ENCODE assay signal across 1 cellular context in the genomic region with DNA sequence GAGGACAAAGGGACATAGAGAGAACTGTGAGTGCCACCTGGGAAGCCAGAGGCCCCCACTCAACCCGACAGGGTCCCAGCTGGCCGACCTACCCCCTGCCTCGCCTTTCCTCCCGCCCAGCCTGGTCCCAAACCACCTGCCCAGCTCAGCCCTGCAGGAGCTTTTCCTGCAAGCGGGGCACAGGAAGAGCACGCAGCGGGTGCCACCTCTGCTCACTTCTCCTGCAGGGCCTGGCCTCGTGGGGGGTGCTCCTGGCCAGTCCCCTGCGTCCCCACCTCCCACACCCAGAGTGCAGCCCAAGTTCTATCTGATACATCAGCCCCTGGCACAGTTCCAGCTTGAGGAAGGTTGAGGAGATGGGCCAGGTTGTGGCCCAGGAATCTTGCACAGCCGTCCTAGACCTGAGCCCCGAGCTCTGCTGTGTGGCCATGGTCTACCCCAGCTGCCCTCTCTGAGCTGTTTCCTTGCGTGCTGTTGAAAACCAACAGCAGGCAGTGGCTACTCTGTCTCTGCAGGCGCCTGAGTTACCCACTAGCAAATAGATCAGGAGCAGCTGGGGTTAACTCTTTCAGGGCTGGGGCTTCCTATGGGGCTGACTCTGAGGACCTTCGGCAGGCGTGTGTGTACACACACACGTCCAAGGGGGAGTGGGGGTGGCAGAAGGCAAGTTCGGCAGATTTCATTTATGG.
TF ChIP-seq lines count a peak whose summit lies in the region.

No MANE protein-coding gene starts in this region.

TF ChIP-seq in IMR-90, 13 proteins besides CTCF, POLR2A, EP300 and RAD21 (continued from another document):
- TF ChIP-seq MAZ (IDR thresholded peaks at IDR 0.05; ENCODE audit: borderline replicate concordance, low read depth, low read length) (no peak), SMC3 (IDR thresholded peaks at IDR 0.05; ENCODE audit: low read depth, low read length) (no peak), MXI1 (IDR thresholded peaks at IDR 0.05; ENCODE audit: borderline replicate concordance, low read depth, low read length) (no peak), RFX5 (IDR thresholded peaks at IDR 0.05; ENCODE audit: low read depth, low read length) (no peak), USF2 (IDR thresholded peaks at IDR 0.05; ENCODE audit: low read depth, low read length) (no peak), BHLHE40 (IDR thresholded peaks at IDR 0.05; ENCODE audit: low read depth, low read length) (no peak), ELK1 (IDR thresholded peaks at IDR 0.05; ENCODE audit: borderline replicate concordance, low read depth, low read length) (no peak), MAFK (IDR thresholded peaks at IDR 0.05; ENCODE audit: low read depth, low read length) (no peak), CHD1 (IDR thresholded peaks at IDR 0.05; ENCODE audit: low read depth, low read length) (no peak)
